In the genomic region with DNA sequence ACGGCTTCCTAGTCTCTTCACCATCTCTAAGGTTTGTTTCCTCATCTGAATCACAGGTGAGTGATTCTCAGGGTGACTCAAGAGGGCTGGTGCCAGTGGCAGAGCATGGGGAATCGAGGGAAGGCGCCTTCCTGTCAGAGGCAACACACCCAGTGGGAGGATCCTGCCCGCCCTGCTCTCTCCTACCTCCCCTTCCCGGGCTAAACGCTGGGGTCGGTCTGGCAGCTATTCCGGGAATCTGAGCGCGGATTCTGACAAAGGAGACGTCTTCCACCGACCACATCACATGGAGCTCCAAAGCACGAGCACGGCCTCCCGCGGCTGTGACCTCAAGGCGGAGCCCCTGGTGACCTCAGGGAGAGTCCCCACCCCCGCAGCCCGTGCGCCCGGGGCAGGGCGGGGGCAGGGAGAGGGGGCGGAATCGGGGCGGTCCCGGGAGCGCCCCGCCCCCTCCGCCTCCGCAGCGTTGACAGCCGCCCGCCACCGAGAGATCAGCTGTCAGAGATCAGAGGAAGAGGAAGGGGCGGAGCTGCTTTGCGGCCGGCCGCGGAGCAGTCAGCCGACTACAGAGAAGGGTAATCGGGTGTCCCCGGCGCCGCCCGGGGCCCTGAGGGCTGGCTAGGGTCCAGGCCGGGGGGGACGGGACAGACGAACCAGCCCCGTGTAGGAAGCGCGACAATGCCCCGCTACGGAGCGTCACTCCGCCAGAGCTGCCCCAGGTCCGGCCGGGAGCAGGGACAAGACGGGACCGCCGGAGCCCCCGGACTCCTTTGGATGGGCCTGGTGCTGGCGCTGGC, we compare ENCODE assay signal across 8 cellular contexts. TPM values are rescaled to one million over a fixed set of nuclear protein-coding genes. Genes with fewer than 3 reads are reported as not detected.
DNase-seq lines count a peak whose midpoint lies in the region; ATAC-seq and TF ChIP-seq lines count a peak whose summit lies in the region.

A gene (plus strand): TSS at position 554 of the 797 bp plus-strand sequence. CDS start 125 bp downstream, at position 679.

- peak; percentile 72 for ATAC-seq in GM18499 (IDR thresholded peaks at IDR 0.05; ENCODE audit: insufficient read depth, unreplicated experiment)
- peak; percentile 95 for ATAC-seq in HG02884 (IDR thresholded peaks at IDR 0.05; ENCODE audit: unreplicated experiment)
- peak; percentile 97 for ATAC-seq in psoas muscle

- 0 to 1% (median 0%) methylated on average over 60 to 62 of the region's 62 CpGs for WGBS in psoas muscle, 3 donors
- under 1% methylated on average over 62 of the region's 62 CpGs for WGBS in urinary bladder

- intact Hi-C loops in T-helper 2 cell treated with Interferon-gamma antibody and Interleukin-4, amounts not matched to agents 100 ng/mL and 5 ng/mL, for 36 hours (cut with micrococcal nuclease), result loop anchor here (1.0 to 2.0 kb wide), 11 partner anchors 11 to 357 kb away; a partner anchor contains a TSS
- intact Hi-C loops in psoas muscle (cut with DNase I), result loop anchor here (2.0 to 10.0 kb wide), 4 partner anchors 29 to 315 kb away; a partner anchor contains a TSS

- DNase-seq in NCI-H146 treated with DMSO at 0.1 percent for 48 hours (lab: John Stamatoyannopoulos, UW; ENCODE audit: unreplicated experiment) (peak; percentile 96), anterior cingulate cortex (lab: John Stamatoyannopoulos, UW) (peak; percentile 46 to 98 (median 90)), right atrium auricular region (ENCODE audit: low spot score) (peak; percentile 96), psoas muscle (peak; percentile 94 to 97)

- H3K27me3 ChIP-seq in right atrium auricular region, result no peaks in the 10 kb centered on the region
- H3K27me3 ChIP-seq in psoas muscle (ENCODE audit: insufficient read depth in 3 of 3, low read length in 2 of 3), result no peaks in the 10 kb centered on the region

- H3K4me3 ChIP-seq in right atrium auricular region, result peak within 1 kb of the TSS; percentile 86 to 92
- peak within 1 kb of the TSS; percentile 89 for H3K4me3 ChIP-seq in psoas muscle
- peak within 1 kb of the TSS; percentile 80 for H3K4me3 ChIP-seq in urinary bladder (ENCODE audit: low read depth, low read length)

- no peak for TF ChIP-seq CTCF in right atrium auricular region (IDR thresholded peaks at IDR 0.05)
- no peak for TF ChIP-seq CTCF in psoas muscle (IDR thresholded peaks at IDR 0.05)

- H3K27ac ChIP-seq in right atrium auricular region, result peak within 1 kb of the TSS; percentile 92 to 94
- peak within 1 kb of the TSS; percentile 95 for H3K27ac ChIP-seq in psoas muscle
- H3K27ac ChIP-seq in urinary bladder (ENCODE audit: low read depth), result peak within 1 kb of the TSS; percentile 93

- H3K36me3 ChIP-seq in right atrium auricular region (peaks cover 22% of the 10 kb centered on the region), psoas muscle (ENCODE audit: insufficient read depth in 1 of 2, low read depth in 1 of 2) (peaks cover 3 to 42% of the 10 kb centered on the region in 2 donors), urinary bladder (ENCODE audit: insufficient read depth) (no peaks in the 10 kb centered on the region)

- H3K4me1 ChIP-seq in right atrium auricular region, result peaks cover 0 to 22% of the 10 kb centered on the region in 2 donors
- peaks cover 17% of the 10 kb centered on the region for H3K4me1 ChIP-seq in psoas muscle
- no peaks in the 10 kb centered on the region for H3K4me1 ChIP-seq in urinary bladder (ENCODE audit: insufficient read depth)

- H3K9me3 ChIP-seq in right atrium auricular region (no peaks in the 10 kb centered on the region), psoas muscle (no peaks in the 10 kb centered on the region)

RNA-seq across cellular contexts. Expression of the gene that starts here (rescaled TPM):
- total RNA-seq in T-helper 2 cell treated with Interferon-gamma antibody and Interleukin-4, amounts not matched to agents 100 ng/mL and 5 ng/mL, for 36 hours, result 41.1 and 46.5 TPM in 2 replicates
- 10 to 100 TPM; 44.5 to 71.7 TPM for total RNA-seq in right atrium auricular region
- 10 to 100 TPM; 37.6 to 57.4 (median 39.1) TPM for total RNA-seq in psoas muscle
- 10 to 100 TPM; 32.7 to 50.9 (median 33.6) TPM for polyA plus RNA-seq in psoas muscle
- total RNA-seq in urinary bladder, result 9.5 TPM
- polyA plus RNA-seq in urinary bladder, result 33.8 TPM

Comparison
In these comparisons a context has a peak if more than half of its experiments do, and no peak if none do; other contexts are left out.
1. Peak in every context shown above with its lines: DNase-seq, ATAC-seq, H3K4me3 ChIP-seq and H3K27ac ChIP-seq.